8 cellular contexts compared by ENCODE assay signal in the genomic region with DNA sequence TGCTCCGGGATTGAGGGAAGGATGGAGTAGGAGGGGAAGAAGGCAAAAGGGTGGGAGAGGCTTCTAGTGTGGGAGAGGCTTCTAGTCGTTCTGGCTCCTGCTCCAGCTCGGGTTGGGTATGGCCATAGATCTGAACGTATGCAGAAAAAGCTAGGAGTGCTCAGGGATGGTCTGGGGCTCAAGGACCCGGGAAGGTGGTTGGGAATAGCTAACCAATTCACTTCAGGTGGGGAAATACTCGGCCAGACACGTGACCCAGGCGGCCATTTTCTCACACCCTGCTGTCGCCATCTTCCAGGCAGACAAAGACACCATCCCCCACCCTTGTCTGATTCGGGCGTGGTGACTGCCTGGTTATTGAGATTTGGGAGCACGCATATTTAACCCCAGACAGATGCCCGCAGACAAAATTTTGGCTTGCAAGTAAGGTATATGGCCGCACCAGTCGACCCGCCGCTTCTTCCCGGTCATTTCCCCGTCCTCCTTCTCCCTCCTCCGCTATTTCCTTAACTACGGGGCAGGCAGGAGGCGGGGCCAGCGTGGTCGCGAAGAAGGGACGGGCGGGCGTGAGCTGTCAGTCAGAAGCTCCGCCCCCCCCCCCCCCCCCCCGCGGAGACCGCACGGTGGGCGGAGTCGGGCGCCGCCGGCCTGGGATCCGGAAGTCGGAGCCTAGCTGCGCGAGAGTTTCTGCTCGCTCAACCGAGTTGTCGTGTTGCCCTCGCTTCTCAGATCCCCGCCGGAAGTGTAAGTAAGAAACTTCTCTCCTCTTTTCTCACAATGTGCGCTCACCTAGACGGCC. TPM values are rescaled to one million over a fixed set of nuclear protein-coding genes. Genes with fewer than 3 reads are reported as not detected.
A peak's percentile ranks its signal among the peaks of the same experiment; 100 is the strongest.
DNase-seq lines count a peak whose midpoint lies in the region; ATAC-seq and TF ChIP-seq lines count a peak whose summit lies in the region.

A gene with protein sequence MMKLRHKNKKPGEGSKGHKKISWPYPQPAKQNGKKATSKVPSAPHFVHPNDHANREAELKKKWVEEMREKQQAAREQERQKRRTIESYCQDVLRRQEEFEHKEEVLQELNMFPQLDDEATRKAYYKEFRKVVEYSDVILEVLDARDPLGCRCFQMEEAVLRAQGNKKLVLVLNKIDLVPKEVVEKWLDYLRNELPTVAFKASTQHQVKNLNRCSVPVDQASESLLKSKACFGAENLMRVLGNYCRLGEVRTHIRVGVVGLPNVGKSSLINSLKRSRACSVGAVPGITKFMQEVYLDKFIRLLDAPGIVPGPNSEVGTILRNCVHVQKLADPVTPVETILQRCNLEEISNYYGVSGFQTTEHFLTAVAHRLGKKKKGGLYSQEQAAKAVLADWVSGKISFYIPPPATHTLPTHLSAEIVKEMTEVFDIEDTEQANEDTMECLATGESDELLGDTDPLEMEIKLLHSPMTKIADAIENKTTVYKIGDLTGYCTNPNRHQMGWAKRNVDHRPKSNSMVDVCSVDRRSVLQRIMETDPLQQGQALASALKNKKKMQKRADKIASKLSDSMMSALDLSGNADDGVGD (plus strand): TSS at position 661 of the 799 bp plus-strand sequence. CDS start 2,348 bp downstream, outside the sequence.

- H3K9ac ChIP-seq in HUES48 (ENCODE audit: low read depth, low read length) = peak within 1 kb of the TSS; percentile 87
- peak within 1 kb of the TSS; percentile 97 for H3K9ac ChIP-seq in NT2/D1 (ENCODE audit: insufficient read length, low read depth)
- H3K9ac ChIP-seq in endodermal cell (ENCODE audit: extremely low read depth, low read length, poor library complexity, severe bottlenecking) = peak within 1 kb of the TSS; percentile 69

- peaks cover 50% of the 10 kb centered on the region for H3K9me3 ChIP-seq in HUES48 (ENCODE audit: control insufficient read depth, insufficient read depth, low read length)
- no peaks in the 10 kb centered on the region for H3K9me3 ChIP-seq in NT2/D1 (ENCODE audit: insufficient read depth, low read length)
- no peaks in the 10 kb centered on the region for H3K9me3 ChIP-seq in endodermal cell (ENCODE audit: control insufficient read depth, low read length)
- no peaks in the 10 kb centered on the region for H3K9me3 ChIP-seq in mesodermal cell (ENCODE audit: control insufficient read depth, low read length)

- CTCF ChIA-PET in activated CD8-positive, alpha-beta memory T cell treated with anti-CD3 and anti-CD28 coated beads, Interleukin-2, amount 10 ng/mL, durations not matched to agents 7 days and 5 days (lab: Charles Lee) = interaction anchor here (0.8 kb wide), 1 partner anchor 110 kb away, joined by 5 read pairs; no protein-coding TSS in a partner anchor

- H3K36me3 ChIP-seq in HUES48 (ENCODE audit: control insufficient read depth, insufficient read depth, low read length) (peaks cover 26% of the 10 kb centered on the region; the same call in 1 of the 2 replicates), NT2/D1 (ENCODE audit: insufficient read depth, insufficient read length, low read length) (peaks cover 39% of the 10 kb centered on the region), endodermal cell (ENCODE audit: control insufficient read depth, insufficient read depth, low read length) (peaks cover 14% of the 10 kb centered on the region), mesodermal cell (ENCODE audit: control insufficient read depth, insufficient read depth, low read length) (peaks cover 15% of the 10 kb centered on the region)

- H3K4me3 ChIP-seq in HUES48 (ENCODE audit: low read depth, low read length) (peak within 1 kb of the TSS; percentile 90), NT2/D1 (ENCODE audit: insufficient read length, low read depth) (peak within 1 kb of the TSS; percentile 100), endodermal cell (ENCODE audit: low read length) (peak within 1 kb of the TSS; percentile 87), mesodermal cell (ENCODE audit: extremely low read depth, insufficient read depth, low read length, poor library complexity, severe bottlenecking) (peak within 1 kb of the TSS; percentile 61)

- H3K36me3 Mint-ChIP-seq in activated CD8-positive, alpha-beta memory T cell treated with anti-CD3 and anti-CD28 coated beads, Interleukin-2, amount 10 ng/mL, durations not matched to agents 7 days and 5 days = peaks cover 21% of the 10 kb centered on the region
- H3K36me3 Mint-ChIP-seq in endodermal cell (ENCODE audit: low read depth) = peaks cover 26% of the 10 kb centered on the region

- 0 to 5% methylated on average over 4 to 30 of the region's 50 CpGs for WGBS in endodermal cell (ENCODE audit: insufficient coverage in 1 of 2, insufficient read length in 1 of 2), 2 experiments
- 0% methylated on average over 1 of the region's 50 CpGs for WGBS in mesodermal cell (ENCODE audit: insufficient coverage in 2 of 2), 2 experiments

- H3K27me3 Mint-ChIP-seq in activated CD8-positive, alpha-beta memory T cell treated with anti-CD3 and anti-CD28 coated beads, Interleukin-2, amount 10 ng/mL, durations not matched to agents 7 days and 5 days = no peaks in the 10 kb centered on the region
- H3K27me3 Mint-ChIP-seq in endodermal cell (ENCODE audit: insufficient read depth) = no peaks in the 10 kb centered on the region

- H3K4me3 Mint-ChIP-seq in activated CD8-positive, alpha-beta memory T cell treated with anti-CD3 and anti-CD28 coated beads, Interleukin-2, amount 10 ng/mL, durations not matched to agents 7 days and 5 days = peak within 1 kb of the TSS; percentile 89
- H3K4me3 Mint-ChIP-seq in endodermal cell = peak within 1 kb of the TSS; percentile 86

- peak; percentile 80 for DNase-seq in COLO829 (ENCODE audit: low spot score)
- peak; percentile 77 for DNase-seq in NT2/D1 (ENCODE audit: low read depth, low spot score)
- peak; percentile 88 for DNase-seq in activated CD8-positive, alpha-beta memory T cell treated with anti-CD3 and anti-CD28 coated beads, Interleukin-2, amount 10 ng/mL, durations not matched to agents 7 days and 5 days
- peak; percentile 94 for DNase-seq in endodermal cell
- DNase-seq in stimulated activated CD8-positive, alpha-beta memory T cell treated with anti-CD3 and anti-CD28 coated beads, Interleukin-15, amount 100 ng/mL, for 24 hours (ENCODE audit: low read depth) = peak; percentile 40

- H3K27ac ChIP-seq in HUES48 (ENCODE audit: low read depth, low read length) (peak within 1 kb of the TSS; percentile 95), endodermal cell (ENCODE audit: low read depth, low read length) (peak within 1 kb of the TSS; percentile 97), mesodermal cell (ENCODE audit: low read depth, low read length, severe bottlenecking) (peak within 1 kb of the TSS; percentile 90)

- H3K9me3 Mint-ChIP-seq in activated CD8-positive, alpha-beta memory T cell treated with anti-CD3 and anti-CD28 coated beads, Interleukin-2, amount 10 ng/mL, durations not matched to agents 7 days and 5 days (ENCODE audit: low read depth) = peaks cover 2% of the 10 kb centered on the region
- H3K9me3 Mint-ChIP-seq in endodermal cell = peaks cover 59% of the 10 kb centered on the region

- no peaks in the 10 kb centered on the region for H3K27me3 ChIP-seq in HUES48 (ENCODE audit: control insufficient read depth, insufficient read depth, low read length)
- no peaks in the 10 kb centered on the region for H3K27me3 ChIP-seq in NT2/D1 (ENCODE audit: insufficient read depth, insufficient read length)
- no peaks in the 10 kb centered on the region for H3K27me3 ChIP-seq in endodermal cell (ENCODE audit: control insufficient read depth, insufficient read depth, low read length, poor library complexity, severe bottlenecking)

- peak; percentile 80 for ATAC-seq in GM21390 (IDR thresholded peaks at IDR 0.05; ENCODE audit: unreplicated experiment)
- ATAC-seq in activated CD8-positive, alpha-beta memory T cell treated with anti-CD3 and anti-CD28 coated beads, Interleukin-2, amount 10 ng/mL, durations not matched to agents 7 days and 5 days = peak; percentile 86

- H3K4me1 ChIP-seq in HUES48 (ENCODE audit: control insufficient read depth, insufficient read depth, low read length) (peaks cover 3% of the 10 kb centered on the region; the same call in 1 of the 2 replicates), NT2/D1 (ENCODE audit: insufficient read depth, insufficient read length) (peaks cover 6% of the 10 kb centered on the region), endodermal cell (ENCODE audit: control insufficient read depth, insufficient read depth, low read length) (no peaks in the 10 kb centered on the region), mesodermal cell (ENCODE audit: control insufficient read depth, insufficient read depth, low read length, poor library complexity, severe bottlenecking) (peaks cover 10% of the 10 kb centered on the region)

- peaks cover 36% of the 10 kb centered on the region for H3K4me1 Mint-ChIP-seq in activated CD8-positive, alpha-beta memory T cell treated with anti-CD3 and anti-CD28 coated beads, Interleukin-2, amount 10 ng/mL, durations not matched to agents 7 days and 5 days
- peaks cover 7% of the 10 kb centered on the region for H3K4me1 Mint-ChIP-seq in endodermal cell

- no peak for TF ChIP-seq CTCF in endodermal cell (conservative IDR thresholded peaks at IDR 0.05)

- H3K27ac Mint-ChIP-seq in activated CD8-positive, alpha-beta memory T cell treated with anti-CD3 and anti-CD28 coated beads, Interleukin-2, amount 10 ng/mL, durations not matched to agents 7 days and 5 days = peak within 1 kb of the TSS; percentile 94
- peak within 1 kb of the TSS; percentile 96 for H3K27ac Mint-ChIP-seq in endodermal cell

RNA-seq across cellular contexts. Expression of the gene that starts here (rescaled TPM):
- total RNA-seq in activated CD8-positive, alpha-beta memory T cell treated with anti-CD3 and anti-CD28 coated beads, Interleukin-2, amount 10 ng/mL, durations not matched to agents 7 days and 5 days = 10 to 100 TPM; 40.6 to 53.9 TPM
- total RNA-seq in endodermal cell = 10 to 100 TPM; 40.2 to 43.8 TPM
- 15.1 TPM for polyA plus RNA-seq in endodermal cell (2013, experiment 1 of 2)
- 13.6 TPM for polyA plus RNA-seq in endodermal cell (2013, experiment 2 of 2)
- polyA plus RNA-seq in mesodermal cell (2013, experiment 1 of 2) = 16.9 TPM
- 14.7 TPM for polyA plus RNA-seq in mesodermal cell (2013, experiment 2 of 2)

Comparison
In these comparisons a context has a peak if more than half of its experiments do, and no peak if none do; other contexts are left out.
1. Peak in every context shown above with its lines: DNase-seq, ATAC-seq, H3K4me3 ChIP-seq and H3K27ac ChIP-seq.
2. DNase-seq: peak in every context shown above with its lines; median percentile 94 in endodermal cell; 88 in activated CD8-positive, alpha-beta memory T cell treated with anti-CD3 and anti-CD28 coated beads, Interleukin-2, amount 10 ng/mL, durations not matched to agents 7 days and 5 days; 80 in COLO829; 77 in NT2/D1; 40 in stimulated activated CD8-positive, alpha-beta memory T cell treated with anti-CD3 and anti-CD28 coated beads, Interleukin-15, amount 100 ng/mL, for 24 hours.